In genomic region chr7:81074406-81074805, GRCh38 we compare ENCODE assay signal across 21 cellular contexts.
"Had no signal": no experiment of that assay in that cellular context is flagged by ENCODE, and none has a peak within 500 bp of the region (broad histone marks: within the 10 kb centered on the region; RNA-seq: fewer than 3 reads in every experiment).

No MANE protein-coding gene starts in this region.

- H3K4me3 Mint-ChIP-seq: activated CD4-positive, alpha-beta T cell treated with anti-CD3 and anti-CD28 coated beads, Interleukin-2, amount 10 ng/mL, durations not matched to agents 7 days and 5 days; activated naive CD4-positive, alpha-beta T cell treated with anti-CD3 and anti-CD28 coated beads, Interleukin-2, amount 10 ng/mL, durations not matched to agents 7 days and 5 days; activated naive CD8-positive, alpha-beta T cell treated with anti-CD3 and anti-CD28 coated beads, Interleukin-2, amount 50 U/mL, for 24 hours; activated T-cell treated with anti-CD3 and anti-CD28 coated beads, Interleukin-2, amount 50 U/mL, for 4 hours; dendritic cell treated with granulocyte-macrophage colony-stimulating factor and Interleukin-4, amounts not matched to agents 40 ng/mL and 50 ng/mL, for 4 days; effector memory CD8-positive, alpha-beta T cell; naive thymus-derived CD4-positive, alpha-beta T cell; stimulated activated memory B cell treated with anti-CD40 and anti-IgM and Interleukin-4, amounts not matched to agents 10 μg/mL and 1 μg/mL and 100 μg/mL, for 72 hours had no signal

- ATAC-seq: activated CD4-positive, CD25-positive, alpha-beta regulatory T cell treated with anti-CD3 and anti-CD28 coated beads, Interleukin-2, amount 50 U/mL, for 24 hours; activated naive CD8-positive, alpha-beta T cell treated with anti-CD3 and anti-CD28 coated beads, Interleukin-2, amount 50 U/mL, for 24 hours; activated T-cell treated with anti-CD3 and anti-CD28 coated beads, Interleukin-2, amount 50 U/mL, for 4 hours; effector memory CD8-positive, alpha-beta T cell; naive thymus-derived CD4-positive, alpha-beta T cell; stimulated activated memory B cell treated with anti-CD40 and anti-IgM and Interleukin-4, amounts not matched to agents 10 μg/mL and 1 μg/mL and 100 μg/mL, for 72 hours had no signal

- FAIRE-seq: islet of Langerhans had no signal

- H3K27ac ChIP-seq: left lung, ovary, testis, upper lobe of right lung had no signal

- H3K27me3 Mint-ChIP-seq: activated CD4-positive, alpha-beta T cell treated with anti-CD3 and anti-CD28 coated beads, Interleukin-2, amount 10 ng/mL, durations not matched to agents 7 days and 5 days; activated naive CD4-positive, alpha-beta T cell treated with anti-CD3 and anti-CD28 coated beads, Interleukin-2, amount 10 ng/mL, durations not matched to agents 7 days and 5 days; activated naive CD8-positive, alpha-beta T cell treated with anti-CD3 and anti-CD28 coated beads, Interleukin-2, amount 50 U/mL, for 24 hours; dendritic cell treated with granulocyte-macrophage colony-stimulating factor and Interleukin-4, amounts not matched to agents 40 ng/mL and 50 ng/mL, for 4 days; effector memory CD8-positive, alpha-beta T cell; naive thymus-derived CD4-positive, alpha-beta T cell; stimulated activated memory B cell treated with anti-CD40 and anti-IgM and Interleukin-4, amounts not matched to agents 10 μg/mL and 1 μg/mL and 100 μg/mL, for 72 hours had no signal

- H3K27me3 ChIP-seq: left lung, ovary, testis, upper lobe of right lung had no signal

- H3K36me3 ChIP-seq: left lung, ovary, upper lobe of right lung had no signal

- H3K4me3 ChIP-seq: left lung, ovary, testis, upper lobe of right lung had no signal

- H3K9me3 ChIP-seq: ovary, testis, upper lobe of right lung had no signal

- H3K27ac Mint-ChIP-seq: activated CD4-positive, alpha-beta T cell treated with anti-CD3 and anti-CD28 coated beads, Interleukin-2, amount 10 ng/mL, durations not matched to agents 7 days and 5 days; activated naive CD4-positive, alpha-beta T cell treated with anti-CD3 and anti-CD28 coated beads, Interleukin-2, amount 10 ng/mL, durations not matched to agents 7 days and 5 days; activated naive CD8-positive, alpha-beta T cell treated with anti-CD3 and anti-CD28 coated beads, Interleukin-2, amount 50 U/mL, for 24 hours; dendritic cell treated with granulocyte-macrophage colony-stimulating factor and Interleukin-4, amounts not matched to agents 40 ng/mL and 50 ng/mL, for 4 days; effector memory CD8-positive, alpha-beta T cell; stimulated activated memory B cell treated with anti-CD40 and anti-IgM and Interleukin-4, amounts not matched to agents 10 μg/mL and 1 μg/mL and 100 μg/mL, for 72 hours had no signal

- DNase-seq: activated CD4-positive, alpha-beta T cell treated with anti-CD3 and anti-CD28 coated beads, Interleukin-2, amount 10 ng/mL, durations not matched to agents 7 days and 5 days; activated CD8-positive, alpha-beta memory T cell treated with anti-CD3 and anti-CD28 coated beads, Interleukin-2, amount 50 U/mL, for 4 hours; activated effector memory CD4-positive, alpha-beta T cell treated with Interleukin-2 at 50 U/mL for 16 hours; activated naive CD4-positive, alpha-beta T cell treated with anti-CD3 and anti-CD28 coated beads, Interleukin-2, amount 10 ng/mL, durations not matched to agents 7 days and 5 days; activated naive CD8-positive, alpha-beta T cell treated with anti-CD3 and anti-CD28 coated beads, Interleukin-2, amount 50 U/mL, for 24 hours; activated T-cell treated with anti-CD3 and anti-CD28 coated beads, Interleukin-2, amount 50 U/mL, for 4 hours; anterior cingulate cortex; effector memory CD8-positive, alpha-beta T cell; glutamatergic neuron; hippocampal formation; left lung; naive thymus-derived CD4-positive, alpha-beta T cell; ovary; stimulated activated CD4-positive, alpha-beta T cell treated with anti-CD3 and anti-CD28 coated beads, Interleukin-4, amount 100 ng/mL, for 4 hours; T1000; testis; upper lobe of right lung had no signal

- H3K4me1 ChIP-seq: left lung, testis, upper lobe of right lung had no signal

- H3K4me1 Mint-ChIP-seq: activated CD4-positive, alpha-beta T cell treated with anti-CD3 and anti-CD28 coated beads, Interleukin-2, amount 10 ng/mL, durations not matched to agents 7 days and 5 days; activated naive CD4-positive, alpha-beta T cell treated with anti-CD3 and anti-CD28 coated beads, Interleukin-2, amount 10 ng/mL, durations not matched to agents 7 days and 5 days; activated naive CD8-positive, alpha-beta T cell treated with anti-CD3 and anti-CD28 coated beads, Interleukin-2, amount 50 U/mL, for 24 hours; naive thymus-derived CD4-positive, alpha-beta T cell; stimulated activated memory B cell treated with anti-CD40 and anti-IgM and Interleukin-4, amounts not matched to agents 10 μg/mL and 1 μg/mL and 100 μg/mL, for 72 hours had no signal

- H3K36me3 Mint-ChIP-seq: activated naive CD4-positive, alpha-beta T cell treated with anti-CD3 and anti-CD28 coated beads, Interleukin-2, amount 10 ng/mL, durations not matched to agents 7 days and 5 days; naive thymus-derived CD4-positive, alpha-beta T cell; stimulated activated memory B cell treated with anti-CD40 and anti-IgM and Interleukin-4, amounts not matched to agents 10 μg/mL and 1 μg/mL and 100 μg/mL, for 72 hours had no signal
